ENCODE assay signal across 16 cellular contexts in genomic region chr7:61576-62360, GRCh38.
"Had no signal": no experiment of that assay in that cellular context is flagged by ENCODE, and none has a peak within 500 bp of the region (broad histone marks: within the 10 kb centered on the region; RNA-seq: fewer than 3 reads in every experiment).

No MANE protein-coding gene starts in this region.

- DNase-seq: activated CD4-positive, alpha-beta T cell treated with anti-CD3 and anti-CD28 coated beads, Interleukin-2, amount 10 ng/mL, durations not matched to agents 24 days and 14 days; activated CD4-positive, CD25-positive, alpha-beta regulatory T cell; activated naive CD4-positive, alpha-beta T cell treated with anti-CD3 and anti-CD28 coated beads, Interleukin-2, amount 10 ng/mL, durations not matched to agents 7 days and 5 days; activated T-cell treated with anti-CD3 and anti-CD28 coated beads, Interleukin-2, amount 50 U/mL, for 1 hour; islet precursor cell; mesendoderm; nephron progenitor cell; stimulated activated CD4-positive, alpha-beta T cell treated with anti-CD3 and anti-CD28 coated beads, Interleukin-15, amount 100 ng/mL, for 24 hours; stimulated activated CD4-positive, alpha-beta T cell treated with anti-CD3 and anti-CD28 coated beads, Interleukin-4, amount 100 ng/mL, for 1 hour; stimulated activated naive CD4-positive, alpha-beta T cell treated with Interleukin-2 at 50 U/mL for 16 hours; trophoblast cell had no signal

- H3K27ac ChIP-seq: ascending aorta, gastroesophageal sphincter, hepatocyte had no signal

- ATAC-seq: gastroesophageal sphincter had no signal

- H3K27me3 ChIP-seq: ascending aorta, gastroesophageal sphincter, hepatocyte had no signal

- H3K9me3 ChIP-seq: ascending aorta, gastroesophageal sphincter had no signal

- H3K4me1 ChIP-seq: ascending aorta had no signal

- H3K4me3 ChIP-seq: ascending aorta, gastroesophageal sphincter, hepatocyte had no signal

- H3K36me3 ChIP-seq: ascending aorta, gastroesophageal sphincter had no signal

- FAIRE-seq: colon, endometrium had no signal
